In the genomic region with DNA sequence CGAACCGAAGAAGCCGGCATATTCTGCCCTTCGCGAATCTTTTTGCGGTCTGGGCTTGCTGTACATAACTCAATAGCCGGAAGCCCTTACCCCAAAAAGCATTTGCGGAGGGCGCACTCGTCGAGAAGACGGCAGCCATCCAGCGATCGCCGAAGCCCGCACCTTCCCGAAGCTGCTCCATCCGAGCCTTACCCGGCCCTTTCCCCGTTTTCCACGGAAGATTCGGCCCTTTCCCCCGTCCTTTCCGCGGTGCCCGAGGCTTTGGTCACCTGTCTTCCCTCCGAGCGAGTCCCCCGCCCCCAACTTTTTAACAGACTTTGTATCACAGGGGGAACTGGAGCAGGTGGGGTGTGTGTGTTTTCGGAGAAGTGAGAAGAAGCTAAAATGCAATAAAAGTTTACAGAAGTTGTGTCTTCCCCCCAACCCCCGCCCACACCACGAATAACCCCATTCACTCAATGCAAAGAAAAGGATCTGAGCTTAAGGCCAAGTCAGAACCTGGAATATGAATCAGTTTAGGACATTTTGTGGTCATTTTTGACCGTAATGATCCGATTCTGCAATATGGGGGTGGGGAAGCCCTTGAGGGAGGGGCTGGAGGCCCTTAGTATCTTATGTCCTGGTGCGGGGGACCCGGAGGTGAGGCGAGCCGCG, we compare ENCODE assay signal across 13 cellular contexts.
DNase-seq lines count a peak whose midpoint lies in the region; ATAC-seq, FAIRE-seq and TF ChIP-seq lines count a peak whose summit lies in the region.
"Had no signal": no experiment of that assay in that cellular context is flagged by ENCODE, and none has a peak within 500 bp of the region (broad histone marks: within the 10 kb centered on the region; RNA-seq: fewer than 3 reads in every experiment).

No MANE protein-coding gene starts in this region.

- peak overlapping the region; percentile 13 to 51 (median 36) for H3K4me3 ChIP-seq in keratinocyte (ENCODE audit: control insufficient read depth in 2 of 3, extremely low read depth in 1 of 3, insufficient read depth in 2 of 3, low read depth in 1 of 3, low read length in 3 of 3)
- peak overlapping the region; percentile 43 to 47 for H3K4me3 ChIP-seq in stomach smooth muscle (ENCODE audit: low read length in 2 of 2)
- H3K4me3 ChIP-seq: lung had no signal

- H3K36me3 ChIP-seq in keratinocyte (ENCODE audit: control insufficient read depth in 2 of 2, extremely low read depth in 1 of 2, insufficient read depth in 2 of 2, low read length in 2 of 2) (no peaks in the 10 kb centered on the region), stomach smooth muscle (ENCODE audit: control insufficient read depth in 2 of 2, insufficient read depth in 2 of 2, low read length in 2 of 2) (no peaks in the 10 kb centered on the region)

- POLR2A ChIA-PET in activated naive CD8-positive, alpha-beta T cell treated with anti-CD3 and anti-CD28 coated beads, Interleukin-2, amount 10 ng/mL, durations not matched to agents 7 days and 5 days (lab: Charles Lee) = no interaction called here

- peaks cover 0 to 3% of the 10 kb centered on the region in 2 donors for H3K36me3 Mint-ChIP-seq in activated T-cell treated with anti-CD3 and anti-CD28 coated beads, Interleukin-2, amount 50 U/mL, for 72 hours (ENCODE audit: insufficient read depth in 2 of 2)
- H3K36me3 Mint-ChIP-seq in activated naive CD8-positive, alpha-beta T cell treated with anti-CD3 and anti-CD28 coated beads, Interleukin-2, amount 10 ng/mL, durations not matched to agents 7 days and 5 days = peaks cover 1% of the 10 kb centered on the region
- no peaks in the 10 kb centered on the region for H3K36me3 Mint-ChIP-seq in activated T-helper 1 cell treated with anti-CD3 and anti-CD28 coated beads, Interleukin-12 subunit alpha, Interleukin-12 subunit beta, Interleukin-2, Interleukin-4 antibody, amounts not matched to agents 30 ng/mL and 10 ng/mL and 1 ng/mL, durations not matched to agents 14 hours and 24 hours and 36 hours (ENCODE audit: low read depth)

- no peak overlapping the region for H3K9ac ChIP-seq in keratinocyte (ENCODE audit: control insufficient read depth, extremely low read depth, insufficient read depth, low read length)
- H3K9ac ChIP-seq in stomach smooth muscle (ENCODE audit: low read length in 2 of 2) = no peak overlapping the region

- no peak overlapping the region for H2AFZ ChIP-seq in keratinocyte (ENCODE audit: control insufficient read depth, low read length)

- no peak for ATAC-seq in activated T-cell treated with anti-CD3 and anti-CD28 coated beads, Interleukin-2, amount 50 U/mL, for 72 hours (replicated peaks in 1 of 2)
- ATAC-seq in activated naive CD8-positive, alpha-beta T cell treated with anti-CD3 and anti-CD28 coated beads, Interleukin-2, amount 10 ng/mL, durations not matched to agents 7 days and 5 days (ENCODE audit: low read depth) = no peak

- no peaks in the 10 kb centered on the region for H3K9me1 ChIP-seq in keratinocyte (ENCODE audit: control insufficient read depth, extremely low read depth, insufficient read depth, low read length)

- no peaks in the 10 kb centered on the region for H3K9me3 Mint-ChIP-seq in activated T-cell treated with anti-CD3 and anti-CD28 coated beads, Interleukin-2, amount 50 U/mL, for 72 hours
- no peaks in the 10 kb centered on the region for H3K9me3 Mint-ChIP-seq in activated naive CD8-positive, alpha-beta T cell treated with anti-CD3 and anti-CD28 coated beads, Interleukin-2, amount 10 ng/mL, durations not matched to agents 7 days and 5 days
- no peaks in the 10 kb centered on the region for H3K9me3 Mint-ChIP-seq in activated T-helper 1 cell treated with anti-CD3 and anti-CD28 coated beads, Interleukin-12 subunit alpha, Interleukin-12 subunit beta, Interleukin-2, Interleukin-4 antibody, amounts not matched to agents 30 ng/mL and 10 ng/mL and 1 ng/mL, durations not matched to agents 14 hours and 24 hours and 36 hours

- dilution Hi-C loops in keratinocyte (cut with MboI; ENCODE audit: extremely low pct_ligation_motif_present, low sequenced_read_pairs) = no loop called here

- H3K4me1 ChIP-seq in keratinocyte (ENCODE audit: control insufficient read depth, extremely low read depth, insufficient read depth, low read length) (peaks cover 7% of the 10 kb centered on the region), stomach smooth muscle (ENCODE audit: control insufficient read depth, insufficient read depth, low read length) (peaks cover 28% of the 10 kb centered on the region)

- H3K27me3 ChIP-seq in keratinocyte (ENCODE audit: control insufficient read depth, extremely low read depth, insufficient read depth, low read length) = peaks cover 83% of the 10 kb centered on the region
- H3K27me3 ChIP-seq in stomach smooth muscle (ENCODE audit: control insufficient read depth in 1 of 2, insufficient read depth in 2 of 2, low read length in 2 of 2) = peaks cover 71 to 79% of the 10 kb centered on the region in 2 donors

- no peaks in the 10 kb centered on the region for H3K79me2 ChIP-seq in keratinocyte (ENCODE audit: control insufficient read depth, insufficient read depth, low read length)

- no peak for FAIRE-seq in keratinocyte (lab: Jason Lieb, UNC)
- FAIRE-seq: GM18507, urothelium cell line had no signal

- H4K20me1 ChIP-seq in keratinocyte (ENCODE audit: control insufficient read depth, extremely low read depth, insufficient read depth, low read length) = no peaks in the 10 kb centered on the region

- DNase-seq in activated T-cell treated with anti-CD3 and anti-CD28 coated beads, Interleukin-2, amount 50 U/mL, for 72 hours = no peak
- DNase-seq in activated T-cell treated with anti-CD3 and anti-CD28 coated beads for 4 hours (no peak), keratinocyte (ENCODE audit: low read depth, low spot score) (no peak), DMS153 treated with DMSO at 0.1 percent for 48 hours (lab: John Stamatoyannopoulos, UW; ENCODE audit: unreplicated experiment) (no peak)
- no peak for DNase-seq in activated naive CD8-positive, alpha-beta T cell treated with anti-CD3 and anti-CD28 coated beads, Interleukin-2, amount 10 ng/mL, durations not matched to agents 7 days and 5 days
- DNase-seq in stimulated activated CD4-positive, alpha-beta T cell treated with anti-CD3 and anti-CD28 coated beads, Interleukin-12 subunit alpha, Interleukin-12 subunit beta, amount 100 ng/mL, for 4 hours = no peak
- DNase-seq in activated T-helper 1 cell treated with anti-CD3 and anti-CD28 coated beads, Interleukin-12 subunit alpha, Interleukin-12 subunit beta, Interleukin-2, Interleukin-4 antibody, amounts not matched to agents 30 ng/mL and 10 ng/mL and 1 ng/mL, durations not matched to agents 14 hours and 24 hours and 36 hours (ENCODE audit: low spot score) = no peak
- DNase-seq: NCI-H2081 treated with DMSO at 0.1 percent for 48 hours; stimulated activated CD4-positive, alpha-beta T cell treated with anti-CD3 and anti-CD28 coated beads, Interleukin-2, amount 100 ng/mL, for 24 hours had no signal

- peaks cover 90% of the 10 kb centered on the region for H3K27me3 Mint-ChIP-seq in activated T-cell treated with anti-CD3 and anti-CD28 coated beads, Interleukin-2, amount 50 U/mL, for 72 hours (ENCODE audit: low read depth)
- H3K27me3 Mint-ChIP-seq in activated naive CD8-positive, alpha-beta T cell treated with anti-CD3 and anti-CD28 coated beads, Interleukin-2, amount 10 ng/mL, durations not matched to agents 7 days and 5 days = peaks cover 86% of the 10 kb centered on the region
- H3K27me3 Mint-ChIP-seq in activated T-helper 1 cell treated with anti-CD3 and anti-CD28 coated beads, Interleukin-12 subunit alpha, Interleukin-12 subunit beta, Interleukin-2, Interleukin-4 antibody, amounts not matched to agents 30 ng/mL and 10 ng/mL and 1 ng/mL, durations not matched to agents 14 hours and 24 hours and 36 hours (ENCODE audit: insufficient read depth) = peaks cover 63% of the 10 kb centered on the region

- H3K27ac Mint-ChIP-seq in activated T-cell treated with anti-CD3 and anti-CD28 coated beads, Interleukin-2, amount 50 U/mL, for 72 hours = no peak overlapping the region
- H3K27ac Mint-ChIP-seq in activated naive CD8-positive, alpha-beta T cell treated with anti-CD3 and anti-CD28 coated beads, Interleukin-2, amount 10 ng/mL, durations not matched to agents 7 days and 5 days = no peak overlapping the region
- H3K27ac Mint-ChIP-seq in activated T-helper 1 cell treated with anti-CD3 and anti-CD28 coated beads, Interleukin-12 subunit alpha, Interleukin-12 subunit beta, Interleukin-2, Interleukin-4 antibody, amounts not matched to agents 30 ng/mL and 10 ng/mL and 1 ng/mL, durations not matched to agents 14 hours and 24 hours and 36 hours = no peak overlapping the region

- H3K9me3 ChIP-seq in keratinocyte (ENCODE audit: control insufficient read depth, low read depth, low read length) (no peaks in the 10 kb centered on the region), stomach smooth muscle (ENCODE audit: control insufficient read depth in 2 of 2, low read length in 2 of 2) (peaks cover 0 to 3% of the 10 kb centered on the region in 2 donors)

- peak overlapping the region; percentile 67 for H3K4me2 ChIP-seq in keratinocyte (ENCODE audit: control insufficient read depth, extremely low read depth, insufficient read depth, low read depth, low read length)

- peak overlapping the region; percentile 91 to 94 for H3K4me3 Mint-ChIP-seq in activated T-cell treated with anti-CD3 and anti-CD28 coated beads, Interleukin-2, amount 50 U/mL, for 72 hours
- peak overlapping the region; percentile 75 for H3K4me3 Mint-ChIP-seq in activated naive CD8-positive, alpha-beta T cell treated with anti-CD3 and anti-CD28 coated beads, Interleukin-2, amount 10 ng/mL, durations not matched to agents 7 days and 5 days
- no peak overlapping the region for H3K4me3 Mint-ChIP-seq in activated T-helper 1 cell treated with anti-CD3 and anti-CD28 coated beads, Interleukin-12 subunit alpha, Interleukin-12 subunit beta, Interleukin-2, Interleukin-4 antibody, amounts not matched to agents 30 ng/mL and 10 ng/mL and 1 ng/mL, durations not matched to agents 14 hours and 24 hours and 36 hours

- peaks cover 32% of the 10 kb centered on the region for H3K4me1 Mint-ChIP-seq in activated T-cell treated with anti-CD3 and anti-CD28 coated beads, Interleukin-2, amount 50 U/mL, for 72 hours (ENCODE audit: low read depth)
- peaks cover 26% of the 10 kb centered on the region for H3K4me1 Mint-ChIP-seq in activated naive CD8-positive, alpha-beta T cell treated with anti-CD3 and anti-CD28 coated beads, Interleukin-2, amount 10 ng/mL, durations not matched to agents 7 days and 5 days
- H3K4me1 Mint-ChIP-seq in activated T-helper 1 cell treated with anti-CD3 and anti-CD28 coated beads, Interleukin-12 subunit alpha, Interleukin-12 subunit beta, Interleukin-2, Interleukin-4 antibody, amounts not matched to agents 30 ng/mL and 10 ng/mL and 1 ng/mL, durations not matched to agents 14 hours and 24 hours and 36 hours (ENCODE audit: low read depth) = peaks cover 7% of the 10 kb centered on the region

- intact Hi-C loops in activated T-helper 1 cell treated with anti-CD3 and anti-CD28 coated beads, Interleukin-12 subunit alpha, Interleukin-12 subunit beta, Interleukin-2, Interleukin-4 antibody, amounts not matched to agents 30 ng/mL and 10 ng/mL and 1 ng/mL, durations not matched to agents 14 hours and 24 hours and 36 hours (cut with micrococcal nuclease) = no loop called here

- no peak for TF ChIP-seq CTCF in keratinocyte (optimal IDR thresholded peaks at IDR 0.05 in 1 of 3, IDR thresholded peaks at IDR 0.05 in 1 of 3, conservative IDR thresholded peaks at IDR 0.05 in 1 of 3; ENCODE audit: extremely low read depth in 1 of 3, insufficient read depth in 2 of 3, low read length in 3 of 3)

- no peak overlapping the region for H3K27ac ChIP-seq in keratinocyte (ENCODE audit: control insufficient read depth, insufficient read depth, low read length)
- no peak overlapping the region for H3K27ac ChIP-seq in stomach smooth muscle (ENCODE audit: low read length)
